8 cellular contexts compared by ENCODE assay signal in the genomic region with DNA sequence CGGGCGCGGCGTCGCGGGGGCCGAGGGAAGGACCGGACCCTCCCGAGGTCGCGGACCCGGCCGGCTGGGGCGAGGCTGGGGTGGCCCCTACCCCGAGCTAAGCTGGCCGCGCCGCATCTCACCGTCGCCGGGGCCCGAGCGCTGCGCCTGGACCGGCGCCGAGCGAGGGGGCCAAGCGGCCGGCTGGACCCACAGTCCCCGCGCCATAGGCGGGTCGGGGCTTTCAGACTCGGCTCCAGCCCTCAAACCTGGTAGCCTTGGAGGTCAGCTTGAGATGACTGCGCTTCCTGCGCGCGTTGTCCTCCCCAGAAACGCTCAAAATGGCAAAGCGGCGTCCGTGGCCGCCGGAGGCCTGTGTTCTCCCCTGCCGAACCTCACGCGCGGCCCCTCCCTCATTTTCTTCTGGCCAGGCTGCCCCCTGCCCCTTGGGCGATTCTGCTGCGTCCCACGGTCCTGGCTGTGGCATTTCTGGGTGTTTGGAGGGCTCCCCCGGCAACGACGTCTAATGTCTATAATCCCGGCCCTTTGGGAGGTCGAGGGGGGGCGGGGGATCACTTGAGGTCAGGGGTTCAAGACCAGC. TPM values are rescaled to one million over a fixed set of nuclear protein-coding genes. Genes with fewer than 3 reads are reported as not detected.
A peak's percentile ranks its signal among the peaks of the same experiment; 100 is the strongest.
DNase-seq lines count a peak whose midpoint lies in the region; ATAC-seq, FAIRE-seq and TF ChIP-seq lines count a peak whose summit lies in the region.

No MANE protein-coding gene starts in this region.

- no peak for TF ChIP-seq RAD21 in A549 (conservative IDR thresholded peaks at IDR 0.05 in 1 of 2, IDR thresholded peaks at IDR 0.05 in 1 of 2)

- TF ChIP-seq CTCF in A549 (IDR thresholded peaks at IDR 0.05) (no peak), neutrophil (IDR thresholded peaks at IDR 0.05) (no peak)

- H3K27ac ChIP-seq in A549, result peak overlapping the region; percentile 98
- H3K27ac ChIP-seq in neutrophil, result peak overlapping the region; percentile 32

- POLR2A ChIA-PET in A549 (lab: Yijun Ruan, JAX), result interaction anchor here (0.7 to 2.2 kb wide), 20 partner anchors 9 to 126 kb away, joined by 3 to 23 read pairs (median 5); a partner anchor contains a TSS

- H3K4me1 ChIP-seq in A549 (peaks cover 21% of the 10 kb centered on the region), neutrophil (ENCODE audit: control insufficient read depth in 1 of 2, insufficient read depth in 1 of 2, low read depth in 1 of 2, low read length in 1 of 2) (peaks cover 38% of the 10 kb centered on the region in 2 experiments)

- H3K4me2 ChIP-seq in A549, result peak overlapping the region; percentile 89

- no peak for TF ChIP-seq EP300 in A549 (IDR thresholded peaks at IDR 0.05)

- no peaks in the 10 kb centered on the region for H3K27me3 ChIP-seq in MG63
- H3K27me3 ChIP-seq in neutrophil, result peaks cover 73% of the 10 kb centered on the region

- H3K9me3 ChIP-seq in A549 (no peaks in the 10 kb centered on the region), MG63 (no peaks in the 10 kb centered on the region), neutrophil (no peaks in the 10 kb centered on the region)

- DNase-seq in A549 (ENCODE audit: low read depth in 1 of 2, low spot score in 1 of 2) (no peak), MG63 (peak; percentile 29), AG20443 (ENCODE audit: low spot score) (no peak), left lobe of liver (ENCODE audit: low spot score) (no peak), NCI-H2029 (lab: John Stamatoyannopoulos, UW) (no peak)
- DNase-seq in effector memory CD8-positive, alpha-beta T cell, result no peak

- H3K4me3 ChIP-seq in A549 (peak overlapping the region; percentile 94), MG63 (peak overlapping the region; percentile 77), neutrophil (ENCODE audit: low read depth in 1 of 2, low read length in 1 of 2) (peak overlapping the region; percentile 80 to 85)

- H3K27ac Mint-ChIP-seq in effector memory CD8-positive, alpha-beta T cell, result peak overlapping the region in 1 of 2 donors; percentile 68

- peaks cover 6 to 12% of the 10 kb centered on the region in 2 donors for H3K27me3 Mint-ChIP-seq in effector memory CD8-positive, alpha-beta T cell

- peak overlapping the region; percentile 75 to 77 for H3K4me3 Mint-ChIP-seq in effector memory CD8-positive, alpha-beta T cell

- H3K9me3 Mint-ChIP-seq in effector memory CD8-positive, alpha-beta T cell, result no peaks in the 10 kb centered on the region

- H3K36me3 ChIP-seq in MG63, result no peaks in the 10 kb centered on the region
- H3K36me3 ChIP-seq in neutrophil, result no peaks in the 10 kb centered on the region

- H3K4me1 Mint-ChIP-seq in effector memory CD8-positive, alpha-beta T cell (ENCODE audit: low read depth in 2 of 2), result peaks cover 24 to 28% of the 10 kb centered on the region in 2 donors

- WGBS in A549 (ENCODE audit: missing lambda C conversion rate), result 8% methylated on average over 24 of the region's 58 CpGs

- TF ChIP-seq POLR2A in A549 (IDR thresholded peaks at IDR 0.05; ENCODE audit: low read length), result no peak

- FAIRE-seq in A549 (lab: Jason Lieb, UNC), result no peak

- peaks cover 22% of the 10 kb centered on the region for H3K36me3 Mint-ChIP-seq in effector memory CD8-positive, alpha-beta T cell (ENCODE audit: insufficient read depth)

- ATAC-seq in A549, result peak; percentile 44 to 56
- ATAC-seq in GM19351 (IDR thresholded peaks at IDR 0.05; ENCODE audit: unreplicated experiment), result peak; percentile 19
- ATAC-seq in effector memory CD8-positive, alpha-beta T cell (replicated peaks), result no peak
- no peak for ATAC-seq in left lobe of liver

- CTCF ChIA-PET in A549 (lab: Yijun Ruan, JAX), result interaction anchor here (1.0 to 3.4 kb wide), 15 partner anchors 8 to 110 kb away, joined by 3 to 16 read pairs (median 4); a partner anchor contains a TSS

TF ChIP-seq in A549, 52 proteins besides CTCF, POLR2A, EP300 and RAD21:
- TF ChIP-seq FOSB (CRISPR knock-in tag; IDR thresholded peaks at IDR 0.05) (no peak), PHF8 (IDR thresholded peaks at IDR 0.05; ENCODE audit: borderline replicate concordance, low read depth) (peak; percentile 40; the same call in 1 of the 2 replicates), TFCP2L1 (CRISPR knock-in tag; IDR thresholded peaks at IDR 0.05) (0 out of 2 replicates have a peak, but pooled peaks have one; percentile 33)

RNA-seq across cellular contexts. Expression of a gene that starts 8.7 kb away (rescaled TPM):
- 0.11 and 0.13 TPM in 2 replicates for polyA plus RNA-seq in A549 (2011; rRNA removed)
- polyA plus RNA-seq in A549 (2012; cell fraction: cytosol; rRNA removed), result 0.30 and 0.57 TPM in 2 replicates
- polyA plus RNA-seq in A549 (2012; cell fraction: nucleus; rRNA removed), result 0.38 and 0.78 TPM in 2 replicates
- polyA plus RNA-seq in A549 (2017; fragmentation: RNase III; extraction: RNeasy Plus Mini Kit Qiagen cat#74134 plus additional on column Dnase treatment), result 0.30 to 0.51 TPM (median 0.45 TPM) in 3 replicates
- 0.17 and 0.88 TPM in 2 replicates for polyA minus RNA-seq in A549 (2011; rRNA and poly(A)+ RNA removed)
- not detected in 2 replicates for total RNA-seq in MG63 (2014; rRNA removed; shearing (Covaris generic); ENCODE audit: low replicate concordance)
- not detected for total RNA-seq in left lobe of liver

RNA-seq across cellular contexts. Expression of a gene that starts 15.7 kb away (rescaled TPM):
- 27.6 and 36.0 TPM in 2 replicates for polyA plus RNA-seq in A549 (2011; rRNA removed)
- 85.0 and 109 TPM in 2 replicates for polyA plus RNA-seq in A549 (2012; cell fraction: cytosol; rRNA removed)
- 741 and 980 TPM in 2 replicates for polyA plus RNA-seq in A549 (2012; cell fraction: nucleus; rRNA removed)
- polyA plus RNA-seq in A549 (2017; fragmentation: RNase III; extraction: RNeasy Plus Mini Kit Qiagen cat#74134 plus additional on column Dnase treatment), result 61.3 to 71.8 TPM (median 68.5 TPM) in 3 replicates
- polyA minus RNA-seq in A549 (2011; rRNA and poly(A)+ RNA removed), result 25.4 and 26.2 TPM in 2 replicates
- 53.6 and 57.8 TPM in 2 replicates for total RNA-seq in MG63 (2014; rRNA removed; shearing (Covaris generic); ENCODE audit: low replicate concordance)
- total RNA-seq in left lobe of liver, result 87.0 TPM

RNA-seq across cellular contexts. Expression of a gene that starts 39.6 kb away (rescaled TPM):
- 0.08 and 0.09 TPM in 2 replicates for polyA plus RNA-seq in A549 (2011; rRNA removed)
- 1.4 and 2.3 TPM in 2 replicates for polyA plus RNA-seq in A549 (2012; cell fraction: cytosol; rRNA removed)
- polyA plus RNA-seq in A549 (2012; cell fraction: nucleus; rRNA removed), result 0.81 and 2.7 TPM in 2 replicates
- 0.80 to 1.2 TPM (median 1.0 TPM) in 3 replicates for polyA plus RNA-seq in A549 (2017; fragmentation: RNase III; extraction: RNeasy Plus Mini Kit Qiagen cat#74134 plus additional on column Dnase treatment)
- not detected in 2 replicates for polyA minus RNA-seq in A549 (2011; rRNA and poly(A)+ RNA removed)
- not detected in 2 replicates for total RNA-seq in MG63 (2014; rRNA removed; shearing (Covaris generic); ENCODE audit: low replicate concordance)
- total RNA-seq in left lobe of liver, result not detected

RNA-seq across cellular contexts. Expression of a gene that starts 41.6 kb away (rescaled TPM):
- polyA plus RNA-seq in A549 (2011; rRNA removed) (not detected in 2 replicates), A549 (2017; fragmentation: RNase III; extraction: RNeasy Plus Mini Kit Qiagen cat#74134 plus additional on column Dnase treatment) (not detected in 3 replicates)
- polyA plus RNA-seq in A549 (2012; cell fraction: cytosol; rRNA removed), result not detected in 2 replicates
- 0.24 TPM in 1 of 2 replicates, not detected in the other for polyA plus RNA-seq in A549 (2012; cell fraction: nucleus; rRNA removed)
- polyA minus RNA-seq in A549 (2011; rRNA and poly(A)+ RNA removed), result not detected in 2 replicates
- total RNA-seq in MG63 (2014; rRNA removed; shearing (Covaris generic); ENCODE audit: low replicate concordance), result not detected in 2 replicates
- not detected for total RNA-seq in left lobe of liver

RNA-seq across cellular contexts. Expression of a gene that starts 43.5 kb away (rescaled TPM):
- polyA plus RNA-seq in A549 (2011; rRNA removed), result 31.7 and 47.8 TPM in 2 replicates
- polyA plus RNA-seq in A549 (2012; cell fraction: cytosol; rRNA removed), result 35.0 and 41.6 TPM in 2 replicates
- polyA plus RNA-seq in A549 (2012; cell fraction: nucleus; rRNA removed), result 141 and 165 TPM in 2 replicates
- polyA plus RNA-seq in A549 (2017; fragmentation: RNase III; extraction: RNeasy Plus Mini Kit Qiagen cat#74134 plus additional on column Dnase treatment), result 45.1 to 48.6 TPM (median 47.0 TPM) in 3 replicates
- polyA minus RNA-seq in A549 (2011; rRNA and poly(A)+ RNA removed), result 45.1 and 48.4 TPM in 2 replicates
- 77.1 and 83.1 TPM in 2 replicates for total RNA-seq in MG63 (2014; rRNA removed; shearing (Covaris generic); ENCODE audit: low replicate concordance)
- 27.4 TPM for total RNA-seq in left lobe of liver

Comparison
In these comparisons a context has a peak if more than half of its experiments do, and no peak if none do; other contexts are left out.
1. ATAC-seq: peak in A549 (2 of 2) and GM19351 (single experiment); none in effector memory CD8-positive, alpha-beta T cell (single experiment) and left lobe of liver (single experiment).
2. Peak in every context shown above with its lines, with median percentiles within 50 percentile points of each other: H3K4me3 ChIP-seq.